In genomic region chr3:17742837-17743659, GRCh38 we compare ENCODE assay signal across 8 cellular contexts. TPM values are rescaled to one million over a fixed set of nuclear protein-coding genes. Genes with fewer than 3 reads are reported as not detected.
DNase-seq lines count a peak whose midpoint lies in the region; ATAC-seq and TF ChIP-seq lines count a peak whose summit lies in the region.

No MANE protein-coding gene starts in this region.

- H3K4me1 ChIP-seq in PC-3 (ENCODE audit: insufficient read depth, low read length): peaks cover 24% of the 10 kb centered on the region
- peaks cover 7% of the 10 kb centered on the region for H3K4me1 ChIP-seq in effector memory CD4-positive, alpha-beta T cell (ENCODE audit: control insufficient read depth, insufficient read depth, low read length, poor library complexity, severe bottlenecking)

- in situ Hi-C loops in GM13977 (cut with MboI; ENCODE audit: low pct_unique_long_range_greater_than_20kb, low sequenced_read_pairs, unreplicated experiment): no loop called here

- no peaks in the 10 kb centered on the region for H3K27me3 ChIP-seq in PC-3 (ENCODE audit: low read length)
- H3K27me3 ChIP-seq in effector memory CD4-positive, alpha-beta T cell (replicated peaks; ENCODE audit: control insufficient read depth, insufficient read depth, low read length, poor library complexity, severe bottlenecking): no peaks in the 10 kb centered on the region

- ATAC-seq in GM21786 (IDR thresholded peaks at IDR 0.05; ENCODE audit: unreplicated experiment): peak; percentile 66
- ATAC-seq in PC-3: peak; percentile 82
- no peak for ATAC-seq in natural killer cell
- ATAC-seq in GM21825 (IDR thresholded peaks at IDR 0.05; ENCODE audit: unreplicated experiment): no peak
- ATAC-seq in HG02763 (IDR thresholded peaks at IDR 0.05; ENCODE audit: unreplicated experiment): no peak

- POLR2A ChIA-PET in PC-3 (lab: Charles Lee; ENCODE audit: unreplicated experiment): interaction anchor here (0.5 to 0.9 kb wide), 8 partner anchors 18 to 1031 kb away, joined by 3 to 18 read pairs (median 4); no protein-coding TSS in a partner anchor

- BruUV-seq in PC-3 (replicated peaks; lab: Mats Ljungman, UMichigan): TSS peak; percentile 91

- H2AFZ ChIP-seq in PC-3 (ENCODE audit: low read length): peak overlapping the region; percentile 88

- H3K9me3 Mint-ChIP-seq in natural killer cell: no peaks in the 10 kb centered on the region

- H3K9me2 ChIP-seq in PC-3 (replicated peaks; ENCODE audit: low read length): no peaks in the 10 kb centered on the region

- H4K20me1 ChIP-seq in PC-3 (ENCODE audit: low read length): no peaks in the 10 kb centered on the region

- H3K36me3 Mint-ChIP-seq in natural killer cell: no peaks in the 10 kb centered on the region

- DNase-seq in PC-3 (no peak), natural killer cell (peak; percentile 87), GM13977 (ENCODE audit: low spot score) (no peak)
- no peak for DNase-seq in effector memory CD4-positive, alpha-beta T cell

- peak overlapping the region; percentile 95 for H3K4me3 Mint-ChIP-seq in natural killer cell

- H3K27me3 Mint-ChIP-seq in natural killer cell (ENCODE audit: low read depth in 2 of 2): no peaks in the 10 kb centered on the region

- H3K79me2 ChIP-seq in PC-3 (ENCODE audit: low read length): peaks cover 35% of the 10 kb centered on the region

- H3K4me3 ChIP-seq in GM12875 (ENCODE audit: low read depth, low read length): peak overlapping the region; percentile 61
- H3K4me3 ChIP-seq in PC-3 (ENCODE audit: low read length): peak overlapping the region; percentile 75
- peak overlapping the region; percentile 93 for H3K4me3 ChIP-seq in effector memory CD4-positive, alpha-beta T cell (ENCODE audit: insufficient read depth, low read depth, low read length, poor library complexity, severe bottlenecking)

- H3K9me3 ChIP-seq in PC-3 (ENCODE audit: low read length): no peaks in the 10 kb centered on the region
- no peaks in the 10 kb centered on the region for H3K9me3 ChIP-seq in effector memory CD4-positive, alpha-beta T cell (ENCODE audit: control insufficient read depth, low read length)

- peak overlapping the region; percentile 79 for H3K27ac ChIP-seq in PC-3 (ENCODE audit: low read length)
- H3K27ac ChIP-seq in effector memory CD4-positive, alpha-beta T cell (ENCODE audit: insufficient read depth, low read length, poor library complexity, severe bottlenecking): peak overlapping the region; percentile 70

- H3K27ac Mint-ChIP-seq in natural killer cell: peak overlapping the region; percentile 86 to 95

- no peaks in the 10 kb centered on the region for H3K36me3 ChIP-seq in PC-3 (ENCODE audit: low read depth, low read length)
- H3K36me3 ChIP-seq in effector memory CD4-positive, alpha-beta T cell (ENCODE audit: control insufficient read depth, insufficient read depth, low read length): no peaks in the 10 kb centered on the region

- TF ChIP-seq CTCF in GM12875 (IDR thresholded peaks at IDR 0.05; ENCODE audit: borderline replicate concordance, insufficient read depth, low read depth, low read length) (no peak), PC-3 (conservative IDR thresholded peaks at IDR 0.05; ENCODE audit: low read depth, low read length) (no peak), natural killer cell (IDR thresholded peaks at IDR 0.05) (no peak), GM13977 (IDR thresholded peaks at IDR 0.05; ENCODE audit: extremely low read depth, insufficient read depth, missing control alignments) (no peak)

- CTCF ChIA-PET in PC-3 (lab: Charles Lee): interaction anchor here (0.6 to 2.2 kb wide), 5 partner anchors 92 to 1093 kb away, joined by 3 to 11 read pairs (median 6); no protein-coding TSS in a partner anchor

- intact Hi-C loops in PC-3 (cut with micrococcal nuclease): loop anchor here (1.0 to 10.0 kb wide), 4 partner anchors 68 to 352 kb away; no protein-coding TSS in a partner anchor
- intact Hi-C loops in natural killer cell (cut with micrococcal nuclease): loop anchor here (5.0 kb wide), 1 partner anchor 999 kb away; no protein-coding TSS in a partner anchor

- peak overlapping the region; percentile 83 for H3K9ac ChIP-seq in PC-3 (ENCODE audit: low read length)

- H3F3A ChIP-seq in PC-3 (ENCODE audit: low read length, unreplicated experiment): peaks cover 4% of the 10 kb centered on the region

- peaks cover 33% of the 10 kb centered on the region in 2 donors for H3K4me1 Mint-ChIP-seq in natural killer cell

- peak overlapping the region; percentile 95 for H3K4me2 ChIP-seq in PC-3 (ENCODE audit: low read length)

RNA-seq across cellular contexts. Expression of gene TBC1D5, which starts 0.6 kb away (rescaled TPM):
- total RNA-seq in PC-3 (2014; rRNA removed) (54.4 and 54.5 TPM in 2 replicates), natural killer cell (10 to 100 TPM; 63.8 to 81.9 (median 74.9) TPM)

Comparison
In these comparisons a context has a peak if more than half of its experiments do, and no peak if none do; other contexts are left out.
1. ATAC-seq: peak in GM21786 (single experiment) and PC-3 (single experiment); none in natural killer cell (0 of 3), GM21825 (single experiment) and HG02763 (single experiment).
2. Peak in every context shown above with its lines, with median percentiles within 50 percentile points of each other: H3K4me3 ChIP-seq.